Comparison of ENCODE assay signal across 1 cellular context in genomic region chr6:150764638-150765456, GRCh38.
A peak's percentile ranks its signal among the peaks of the same experiment; 100 is the strongest.
TF ChIP-seq lines count a peak whose summit lies in the region.

No MANE protein-coding gene starts in this region.

TF ChIP-seq in HEK293, 187 proteins besides CTCF, POLR2A, EP300 and RAD21 (continued from another document):
- TF ChIP-seq PRDM6 (tag by site-specific recombination; IDR thresholded peaks at IDR 0.05), result peak; percentile 79
- TF ChIP-seq ZBTB17 (tag by site-specific recombination; IDR thresholded peaks at IDR 0.05), result 0 out of 2 replicates have a peak, but pooled peaks have one; percentile 29
- 0 out of 2 replicates have a peak, but pooled peaks have one; percentile 20 for TF ChIP-seq KLF1 (tag by site-specific recombination; IDR thresholded peaks at IDR 0.05)
- TF ChIP-seq GFI1B (tag by site-specific recombination; IDR thresholded peaks at IDR 0.05), result peak; percentile 76
- 0 out of 2 replicates have a peak, but pooled peaks have one; percentile 12 for TF ChIP-seq ZNF580 (tag by site-specific recombination; IDR thresholded peaks at IDR 0.05)
- peak; percentile 48; the same call in 1 of the 2 replicates for TF ChIP-seq SP7 (tag by site-specific recombination; IDR thresholded peaks at IDR 0.05)
- no peak for TF ChIP-seq ZNF596 (tag by site-specific recombination; IDR thresholded peaks at IDR 0.05)
